8 cellular contexts compared by ENCODE assay signal in genomic region chr11:88543902-88544655, GRCh38.
DNase-seq lines count a peak whose midpoint lies in the region; ATAC-seq and TF ChIP-seq lines count a peak whose summit lies in the region.

No MANE protein-coding gene starts in this region.

- H3K27ac ChIP-seq in KMS-11, result no peak overlapping the region
- H3K27ac ChIP-seq in SK-N-MC, result no peak overlapping the region
- no peak overlapping the region for H3K27ac ChIP-seq in uterus

- H3K4me3 ChIP-seq in KMS-11 (IDR thresholded peaks at IDR 0.05; ENCODE audit: insufficient read depth, low read depth, low read length) (no peak overlapping the region), SK-N-MC (0 out of 2 replicates have a peak overlapping the region, but pooled peaks have one; percentile 17), uterus (no peak overlapping the region)

- ATAC-seq in GM21786 (IDR thresholded peaks at IDR 0.05; ENCODE audit: unreplicated experiment), result peak; percentile 99

- no peaks in the 10 kb centered on the region for H3K36me3 Mint-ChIP-seq in activated naive CD4-positive, alpha-beta T cell treated with anti-CD3 and anti-CD28 coated beads for 36 hours (ENCODE audit: low read depth)
- H3K36me3 Mint-ChIP-seq in glutamatergic neuron (ENCODE audit: unreplicated experiment) (no peaks in the 10 kb centered on the region), progenitor cell of endocrine pancreas (ENCODE audit: insufficient read depth) (no peaks in the 10 kb centered on the region)

- H3K4me1 Mint-ChIP-seq in activated naive CD4-positive, alpha-beta T cell treated with anti-CD3 and anti-CD28 coated beads for 36 hours (ENCODE audit: low read depth), result no peaks in the 10 kb centered on the region
- H3K4me1 Mint-ChIP-seq in glutamatergic neuron (ENCODE audit: low read depth, unreplicated experiment) (no peaks in the 10 kb centered on the region), progenitor cell of endocrine pancreas (ENCODE audit: low read depth) (peaks cover 3% of the 10 kb centered on the region)

- H3K4me3 Mint-ChIP-seq in activated naive CD4-positive, alpha-beta T cell treated with anti-CD3 and anti-CD28 coated beads for 36 hours, result no peak overlapping the region
- no peak overlapping the region for H3K4me3 Mint-ChIP-seq in glutamatergic neuron (ENCODE audit: unreplicated experiment)
- no peak overlapping the region for H3K4me3 Mint-ChIP-seq in progenitor cell of endocrine pancreas (ENCODE audit: low read depth)

- CTCF ChIA-PET in activated naive CD4-positive, alpha-beta T cell treated with anti-CD3 and anti-CD28 coated beads for 36 hours (lab: Charles Lee), result interaction anchor here (0.5 to 3.7 kb wide), 15 partner anchors 8 to 1080 kb away, joined by 3 to 29 read pairs (median 4); no protein-coding TSS in a partner anchor

- TF ChIP-seq CTCF in KMS-11 (conservative IDR thresholded peaks at IDR 0.05; ENCODE audit: low read depth, low read length) (peak; percentile 83), glutamatergic neuron (IDR thresholded peaks at IDR 0.05; ENCODE audit: partially characterized antibody, unreplicated experiment) (peak; percentile 72), progenitor cell of endocrine pancreas (IDR thresholded peaks at IDR 0.05; ENCODE audit: unreplicated experiment) (peak; percentile 94), uterus (IDR thresholded peaks at IDR 0.05) (peak; percentile 90 to 94 (median 94))

- no peaks in the 10 kb centered on the region for H3K79me2 ChIP-seq in KMS-11 (ENCODE audit: insufficient read depth, low read depth)

- no peaks in the 10 kb centered on the region for H3K9me3 Mint-ChIP-seq in activated naive CD4-positive, alpha-beta T cell treated with anti-CD3 and anti-CD28 coated beads for 36 hours
- H3K9me3 Mint-ChIP-seq in glutamatergic neuron (ENCODE audit: unreplicated experiment), result no peaks in the 10 kb centered on the region
- H3K9me3 Mint-ChIP-seq in progenitor cell of endocrine pancreas (ENCODE audit: low read depth), result no peaks in the 10 kb centered on the region

- H3K9me3 ChIP-seq in SK-N-MC (ENCODE audit: low read depth, low read length) (no peaks in the 10 kb centered on the region), uterus (no peaks in the 10 kb centered on the region)

- H3K36me3 ChIP-seq in KMS-11 (ENCODE audit: insufficient read depth), result no peaks in the 10 kb centered on the region
- H3K36me3 ChIP-seq in SK-N-MC (ENCODE audit: insufficient read depth, low read length), result no peaks in the 10 kb centered on the region
- no peaks in the 10 kb centered on the region for H3K36me3 ChIP-seq in uterus

- no peak overlapping the region for H3K4me2 ChIP-seq in KMS-11

- H2AFZ ChIP-seq in KMS-11 (ENCODE audit: low read depth), result peak overlapping the region; percentile 18; the same call in 1 of the 2 replicates

- H3K27me3 ChIP-seq in KMS-11 (ENCODE audit: insufficient read depth, low read depth) (no peaks in the 10 kb centered on the region), uterus (no peaks in the 10 kb centered on the region)

- no peaks in the 10 kb centered on the region for H3K4me1 ChIP-seq in KMS-11 (ENCODE audit: low read depth, poor library complexity, severe bottlenecking)
- H3K4me1 ChIP-seq in uterus, result no peaks in the 10 kb centered on the region

- DNase-seq in GDM1 (lab: John Stamatoyannopoulos, UW), result peak; percentile 71
- peak; percentile 72 for DNase-seq in SK-N-MC (ENCODE audit: low read depth, low spot score)
- peak; percentile 86 for DNase-seq in activated naive CD4-positive, alpha-beta T cell treated with anti-CD3 and anti-CD28 coated beads for 36 hours
- DNase-seq in glutamatergic neuron, result peak; percentile 82
- DNase-seq in progenitor cell of endocrine pancreas (ENCODE audit: low spot score, unreplicated experiment), result peak; percentile 68
- DNase-seq in uterus, result peak; percentile 79 to 81

- no peak overlapping the region for H3K9ac ChIP-seq in KMS-11
- H3K9ac ChIP-seq in SK-N-MC (ENCODE audit: insufficient read length), result no peak overlapping the region

- no peaks in the 10 kb centered on the region for H4K20me1 ChIP-seq in KMS-11 (ENCODE audit: insufficient read depth)

- H3K27ac Mint-ChIP-seq in activated naive CD4-positive, alpha-beta T cell treated with anti-CD3 and anti-CD28 coated beads for 36 hours, result no peak overlapping the region
- no peak overlapping the region for H3K27ac Mint-ChIP-seq in glutamatergic neuron (ENCODE audit: unreplicated experiment)
- no peak overlapping the region for H3K27ac Mint-ChIP-seq in progenitor cell of endocrine pancreas

- intact Hi-C loops in activated naive CD4-positive, alpha-beta T cell treated with anti-CD3 and anti-CD28 coated beads for 36 hours (cut with micrococcal nuclease), result loop anchor here (1.0 to 2.0 kb wide), 9 partner anchors 59 to 1192 kb away; partner anchors contain the start of gene RAB38
- intact Hi-C loops in uterus (cut with DNase I; ENCODE audit: low total_unique reads), result loop anchor here (10.0 kb wide), 1 partner anchor 1189 kb away; no protein-coding TSS in a partner anchor

- TF ChIP-seq POLR2A in uterus (IDR thresholded peaks at IDR 0.05), result no peak

- no peaks in the 10 kb centered on the region for H3K27me3 Mint-ChIP-seq in activated naive CD4-positive, alpha-beta T cell treated with anti-CD3 and anti-CD28 coated beads for 36 hours (ENCODE audit: low read depth)
- H3K27me3 Mint-ChIP-seq in glutamatergic neuron (ENCODE audit: unreplicated experiment) (no peaks in the 10 kb centered on the region), progenitor cell of endocrine pancreas (peaks cover 16% of the 10 kb centered on the region)
